ENCODE assay signal across 17 cellular contexts in genomic region chrX:344371-344901, GRCh38.
"Had no signal": no experiment of that assay in that cellular context is flagged by ENCODE, and none has a peak within 500 bp of the region (broad histone marks: within the 10 kb centered on the region; RNA-seq: fewer than 3 reads in every experiment).

No MANE protein-coding gene starts in this region.

- H3K4me3 ChIP-seq: adrenal gland, tibial artery had no signal

- ATAC-seq: stimulated activated naive B cell treated with anti-CD40 and anti-IgM and Interleukin-4, amounts not matched to agents 10 μg/mL and 1 μg/mL and 100 μg/mL, for 72 hours; T-cell had no signal

- H3K4me3 Mint-ChIP-seq: activated CD4-positive, alpha-beta memory T cell treated with anti-CD3 and anti-CD28 coated beads for 36 hours; activated naive CD4-positive, alpha-beta T cell treated with anti-CD3 and anti-CD28 coated beads, Interleukin-2, amount 50 U/mL, for 24 hours; stimulated activated naive B cell treated with anti-CD40 and anti-IgM and Interleukin-4, amounts not matched to agents 10 μg/mL and 1 μg/mL and 100 μg/mL, for 72 hours; T-cell had no signal

- H3K4me1 Mint-ChIP-seq: activated naive CD4-positive, alpha-beta T cell treated with anti-CD3 and anti-CD28 coated beads, Interleukin-2, amount 50 U/mL, for 24 hours; stimulated activated naive B cell treated with anti-CD40 and anti-IgM and Interleukin-4, amounts not matched to agents 10 μg/mL and 1 μg/mL and 100 μg/mL, for 72 hours; T-cell had no signal

- DNase-seq: activated CD4-positive, alpha-beta memory T cell treated with anti-CD3 and anti-CD28 coated beads for 36 hours; activated CD4-positive, alpha-beta T cell treated with anti-CD3 and anti-CD28 coated beads for 1 hour; activated effector memory CD4-positive, alpha-beta T cell treated with anti-CD3 and anti-CD28 coated beads, Interleukin-2, amount 50 U/mL, for 16 hours; activated T-cell treated with anti-CD3 and anti-CD28 coated beads, Interleukin-2, amount 50 U/mL, for 48 hours; caudate nucleus; cortex of kidney; effector CD4-positive, alpha-beta T cell; foreskin fibroblast; mammary epithelial cell; SK-N-SH; stimulated activated CD4-positive, alpha-beta T cell treated with anti-CD3 and anti-CD28 coated beads, Interleukin-4, amount 100 ng/mL, for 1 hour; stimulated activated naive B cell treated with anti-CD40 and anti-IgM and Interleukin-4, amounts not matched to agents 10 μg/mL and 1 μg/mL and 100 μg/mL, for 72 hours; T-cell; T-helper 9 cell had no signal

- H3K27ac ChIP-seq: adrenal gland, tibial artery had no signal

- H3K27me3 ChIP-seq: adrenal gland, tibial artery had no signal

- H3K36me3 ChIP-seq: adrenal gland had no signal

- H3K27me3 Mint-ChIP-seq: activated CD4-positive, alpha-beta memory T cell treated with anti-CD3 and anti-CD28 coated beads for 36 hours; activated naive CD4-positive, alpha-beta T cell treated with anti-CD3 and anti-CD28 coated beads, Interleukin-2, amount 50 U/mL, for 24 hours; stimulated activated naive B cell treated with anti-CD40 and anti-IgM and Interleukin-4, amounts not matched to agents 10 μg/mL and 1 μg/mL and 100 μg/mL, for 72 hours; T-cell had no signal

- H3K4me1 ChIP-seq: tibial artery had no signal

- H3K9me3 Mint-ChIP-seq: activated CD4-positive, alpha-beta memory T cell treated with anti-CD3 and anti-CD28 coated beads for 36 hours; activated naive CD4-positive, alpha-beta T cell treated with anti-CD3 and anti-CD28 coated beads, Interleukin-2, amount 50 U/mL, for 24 hours; T-cell had no signal

- H3K9me3 ChIP-seq: adrenal gland, SK-N-SH, tibial artery had no signal

- H3K27ac Mint-ChIP-seq: activated CD4-positive, alpha-beta memory T cell treated with anti-CD3 and anti-CD28 coated beads for 36 hours; activated naive CD4-positive, alpha-beta T cell treated with anti-CD3 and anti-CD28 coated beads, Interleukin-2, amount 50 U/mL, for 24 hours; stimulated activated naive B cell treated with anti-CD40 and anti-IgM and Interleukin-4, amounts not matched to agents 10 μg/mL and 1 μg/mL and 100 μg/mL, for 72 hours; T-cell had no signal
